Comparison of ENCODE assay signal across 17 cellular contexts in genomic region chr1:79124756-79125155, GRCh38.
"Had no signal": no experiment of that assay in that cellular context is flagged by ENCODE, and none has a peak within 500 bp of the region (broad histone marks: within the 10 kb centered on the region; RNA-seq: fewer than 3 reads in every experiment).

No MANE protein-coding gene starts in this region.

- H3K36me3 Mint-ChIP-seq: activated CD4-positive, alpha-beta memory T cell treated with anti-CD3 and anti-CD28 coated beads for 36 hours; activated naive CD8-positive, alpha-beta T cell treated with anti-CD3 and anti-CD28 coated beads, Interleukin-2, amount 10 ng/mL, durations not matched to agents 7 days and 5 days had no signal

- H3K27ac ChIP-seq: cardiac muscle cell, heart left ventricle, left lung, pancreas, thoracic aorta had no signal

- H3K9me3 ChIP-seq: left lung, pancreas, thoracic aorta had no signal

- H3K27me3 ChIP-seq: cardiac muscle cell, heart left ventricle, left lung, pancreas had no signal

- ATAC-seq: heart left ventricle, left lung, pancreas had no signal

- H3K9me3 Mint-ChIP-seq: activated naive CD8-positive, alpha-beta T cell treated with anti-CD3 and anti-CD28 coated beads, Interleukin-2, amount 10 ng/mL, durations not matched to agents 7 days and 5 days; nephron progenitor cell had no signal

- H3K27ac Mint-ChIP-seq: activated CD4-positive, alpha-beta memory T cell treated with anti-CD3 and anti-CD28 coated beads for 36 hours; activated naive CD8-positive, alpha-beta T cell treated with anti-CD3 and anti-CD28 coated beads, Interleukin-2, amount 10 ng/mL, durations not matched to agents 7 days and 5 days; nephron progenitor cell; stimulated activated naive CD8-positive, alpha-beta T cell treated with anti-CD3 and anti-CD28 coated beads, Interleukin-15, Interleukin-2, amounts not matched to agents 100 ng/mL and 50 ng/mL, for 24 hours had no signal

- H3K4me1 Mint-ChIP-seq: activated naive CD8-positive, alpha-beta T cell treated with anti-CD3 and anti-CD28 coated beads, Interleukin-2, amount 10 ng/mL, durations not matched to agents 7 days and 5 days; nephron progenitor cell had no signal

- H3K4me3 Mint-ChIP-seq: activated CD4-positive, alpha-beta memory T cell treated with anti-CD3 and anti-CD28 coated beads for 36 hours; activated naive CD8-positive, alpha-beta T cell treated with anti-CD3 and anti-CD28 coated beads, Interleukin-2, amount 10 ng/mL, durations not matched to agents 7 days and 5 days; nephron progenitor cell; stimulated activated naive CD8-positive, alpha-beta T cell treated with anti-CD3 and anti-CD28 coated beads, Interleukin-15, Interleukin-2, amounts not matched to agents 100 ng/mL and 50 ng/mL, for 24 hours had no signal

- FAIRE-seq: colon, islet of Langerhans, pancreas had no signal

- H3K36me3 ChIP-seq: cardiac muscle cell, heart left ventricle, left lung, pancreas, thoracic aorta had no signal

- H3K27me3 Mint-ChIP-seq: activated CD4-positive, alpha-beta memory T cell treated with anti-CD3 and anti-CD28 coated beads for 36 hours; activated naive CD8-positive, alpha-beta T cell treated with anti-CD3 and anti-CD28 coated beads, Interleukin-2, amount 10 ng/mL, durations not matched to agents 7 days and 5 days; stimulated activated naive CD8-positive, alpha-beta T cell treated with anti-CD3 and anti-CD28 coated beads, Interleukin-15, Interleukin-2, amounts not matched to agents 100 ng/mL and 50 ng/mL, for 24 hours had no signal

- DNase-seq: activated CD4-positive, alpha-beta memory T cell treated with anti-CD3 and anti-CD28 coated beads for 36 hours; activated gamma-delta T cell; activated naive CD8-positive, alpha-beta T cell treated with anti-CD3 and anti-CD28 coated beads, Interleukin-2, amount 10 ng/mL, durations not matched to agents 7 days and 5 days; activated T-cell treated with anti-CD3 and anti-CD28 coated beads, Interleukin-2, amount 50 U/mL, for 48 hours; aorta; heart left ventricle; left lung; mesenchymal stem cell; nephron progenitor cell; pancreas; stimulated activated CD4-positive, alpha-beta T cell treated with anti-CD3 and anti-CD28 coated beads, Interleukin-15, amount 100 ng/mL, for 24 hours; stimulated activated CD4-positive, alpha-beta T cell treated with anti-CD3 and anti-CD28 coated beads, Interleukin-4, amount 100 ng/mL, for 24 hours had no signal

- H3K4me3 ChIP-seq: cardiac muscle cell, heart left ventricle, left lung, pancreas, thoracic aorta had no signal

- H3K4me1 ChIP-seq: heart left ventricle, left lung, pancreas had no signal
